In genomic region chr9:133115604-133116345, GRCh38 we compare ENCODE assay signal across 8 cellular contexts. TPM values are rescaled to one million over a fixed set of nuclear protein-coding genes. Genes with fewer than 3 reads are reported as not detected.
DNase-seq lines count a peak whose midpoint lies in the region; ATAC-seq, FAIRE-seq and TF ChIP-seq lines count a peak whose summit lies in the region.

No MANE protein-coding gene starts in this region.

- H3K9me3 Mint-ChIP-seq in T-helper 2 cell treated with Interferon-gamma antibody and Interleukin-4, amounts not matched to agents 5 μg/mL and 100 μg/mL, for 36 hours, result no peaks in the 10 kb centered on the region
- no peaks in the 10 kb centered on the region for H3K9me3 Mint-ChIP-seq in dendritic cell treated with granulocyte-macrophage colony-stimulating factor and Interleukin-4, amounts not matched to agents 40 ng/mL and 50 ng/mL, for 4 days

- H3K36me3 ChIP-seq in HEK293 (ENCODE audit: control insufficient read depth in 2 of 2, insufficient read depth in 1 of 2, low read length in 2 of 2) (peaks cover 0 to 32% of the 10 kb centered on the region in 2 experiments; a peak in 1 of 3 replicates), smooth muscle cell (ENCODE audit: low read depth) (no peaks in the 10 kb centered on the region), OCI-LY7 (ENCODE audit: insufficient read depth, low read length) (no peaks in the 10 kb centered on the region)

- no peaks in the 10 kb centered on the region for H3K9me2 ChIP-seq in OCI-LY7 (ENCODE audit: insufficient read depth, low read length)

- peaks cover 12% of the 10 kb centered on the region for H3F3A ChIP-seq in smooth muscle cell (ENCODE audit: low read depth)

- H3K36me3 Mint-ChIP-seq in T-helper 2 cell treated with Interferon-gamma antibody and Interleukin-4, amounts not matched to agents 5 μg/mL and 100 μg/mL, for 36 hours (ENCODE audit: low read depth), result peaks cover 2% of the 10 kb centered on the region
- peaks cover 79% of the 10 kb centered on the region for H3K36me3 Mint-ChIP-seq in dendritic cell treated with granulocyte-macrophage colony-stimulating factor and Interleukin-4, amounts not matched to agents 40 ng/mL and 50 ng/mL, for 4 days (ENCODE audit: low read depth)

- CTCF ChIA-PET in HEK293 (lab: Yijun Ruan, JAX) (interaction anchor here (0.6 to 22.4 kb wide), 7 partner anchors 13 to 123 kb away, joined by 3 to 342 read pairs (median 3); no protein-coding TSS in a partner anchor), OCI-LY7 (lab: Charles Lee; ENCODE audit: unreplicated experiment) (no interaction called here)

- H3K4me1 ChIP-seq in HEK293 (ENCODE audit: control insufficient read depth, insufficient read depth, low read length) (peaks cover 14% of the 10 kb centered on the region), smooth muscle cell (ENCODE audit: low read depth) (peaks cover 43% of the 10 kb centered on the region), OCI-LY7 (ENCODE audit: insufficient read depth, low read length, poor library complexity, severe bottlenecking) (peaks cover 14% of the 10 kb centered on the region)

- H3K79me2 ChIP-seq in smooth muscle cell (ENCODE audit: low read depth), result peaks cover 22% of the 10 kb centered on the region
- H3K79me2 ChIP-seq in OCI-LY7 (ENCODE audit: insufficient read depth, low read depth, low read length), result no peaks in the 10 kb centered on the region

- 67% methylated on average over 29 of the region's 32 CpGs for WGBS in smooth muscle cell (ENCODE audit: low lambda C conversion rate)

- POLR2A ChIA-PET in HEK293 (lab: Yijun Ruan, JAX), result interaction anchor here (0.5 to 2.6 kb wide), 3 partner anchors 16 to 368 kb away, joined by 3 to 20 read pairs (median 3); partner anchors contain the start of gene GTF3C5
- POLR2A ChIA-PET in OCI-LY7 (lab: Charles Lee), result no interaction called here

- H2AFZ ChIP-seq in smooth muscle cell (ENCODE audit: low read depth), result no peak overlapping the region
- H2AFZ ChIP-seq in OCI-LY7 (ENCODE audit: low read length), result no peak overlapping the region

- no peaks in the 10 kb centered on the region for H3K27me3 ChIP-seq in smooth muscle cell (ENCODE audit: low read depth)

- no peaks in the 10 kb centered on the region for H3K27me3 Mint-ChIP-seq in T-helper 2 cell treated with Interferon-gamma antibody and Interleukin-4, amounts not matched to agents 5 μg/mL and 100 μg/mL, for 36 hours (ENCODE audit: low read depth)
- no peaks in the 10 kb centered on the region for H3K27me3 Mint-ChIP-seq in dendritic cell treated with granulocyte-macrophage colony-stimulating factor and Interleukin-4, amounts not matched to agents 40 ng/mL and 50 ng/mL, for 4 days

- peak; percentile 62 for ATAC-seq in GM18499 (IDR thresholded peaks at IDR 0.05; ENCODE audit: insufficient read depth, unreplicated experiment)

- H3K27ac Mint-ChIP-seq in T-helper 2 cell treated with Interferon-gamma antibody and Interleukin-4, amounts not matched to agents 5 μg/mL and 100 μg/mL, for 36 hours, result peak overlapping the region; percentile 87
- H3K27ac Mint-ChIP-seq in dendritic cell treated with granulocyte-macrophage colony-stimulating factor and Interleukin-4, amounts not matched to agents 40 ng/mL and 50 ng/mL, for 4 days, result peak overlapping the region; percentile 99

- TF ChIP-seq CTCF in HEK293 (tag by site-specific recombination; IDR thresholded peaks at IDR 0.05) (no peak), smooth muscle cell (IDR thresholded peaks at IDR 0.05; ENCODE audit: borderline replicate concordance, insufficient read depth, poor library complexity, severe bottlenecking) (no peak), OCI-LY7 (conservative IDR thresholded peaks at IDR 0.05; ENCODE audit: low read length) (no peak)

- H3K27ac ChIP-seq in HEK293 (ENCODE audit: extremely low read depth, low read depth, low read length), result no peak overlapping the region
- H3K27ac ChIP-seq in smooth muscle cell (ENCODE audit: low read depth), result peak overlapping the region; percentile 89
- H3K27ac ChIP-seq in OCI-LY7 (ENCODE audit: low read depth, low read length, poor library complexity, severe bottlenecking), result no peak overlapping the region

- H3K4me2 ChIP-seq in smooth muscle cell (peak overlapping the region; percentile 72), OCI-LY7 (ENCODE audit: low read length) (no peak overlapping the region)

- DNase-seq in T-helper 2 cell treated with Interferon-gamma antibody and Interleukin-4, amounts not matched to agents 5 μg/mL and 100 μg/mL, for 36 hours (ENCODE audit: low spot score), result peak; percentile 80
- peak; percentile 18 for DNase-seq in smooth muscle cell (lab: John Stamatoyannopoulos, UW; ENCODE audit: unreplicated experiment)
- DNase-seq in OCI-LY7 (ENCODE audit: low spot score), result no peak
- DNase-seq in HTR-8/SVneo (ENCODE audit: insufficient read length, low spot score), result no peak
- DNase-seq in NCI-H1417 (lab: John Stamatoyannopoulos, UW), result no peak

- intact Hi-C loops in dendritic cell treated with granulocyte-macrophage colony-stimulating factor and Interleukin-4, amounts not matched to agents 40 ng/mL and 50 ng/mL, for 4 days (cut with micrococcal nuclease), result no loop called here
- intact Hi-C loops in OCI-LY7 (cut with micrococcal nuclease; ENCODE audit: unreplicated experiment), result no loop called here

- peak overlapping the region; percentile 57 for H3K4me3 Mint-ChIP-seq in T-helper 2 cell treated with Interferon-gamma antibody and Interleukin-4, amounts not matched to agents 5 μg/mL and 100 μg/mL, for 36 hours
- H3K4me3 Mint-ChIP-seq in dendritic cell treated with granulocyte-macrophage colony-stimulating factor and Interleukin-4, amounts not matched to agents 40 ng/mL and 50 ng/mL, for 4 days, result peak overlapping the region; percentile 69

- no peaks in the 10 kb centered on the region for H3K9me3 ChIP-seq in HEK293 (ENCODE audit: control insufficient read depth, insufficient read depth, low read depth, low read length)
- no peaks in the 10 kb centered on the region for H3K9me3 ChIP-seq in smooth muscle cell (replicated peaks; ENCODE audit: low read depth)
- no peaks in the 10 kb centered on the region for H3K9me3 ChIP-seq in OCI-LY7 (ENCODE audit: low read length)

- H3K4me1 Mint-ChIP-seq in T-helper 2 cell treated with Interferon-gamma antibody and Interleukin-4, amounts not matched to agents 5 μg/mL and 100 μg/mL, for 36 hours (ENCODE audit: low read depth), result peaks cover 28% of the 10 kb centered on the region
- peaks cover 80% of the 10 kb centered on the region for H3K4me1 Mint-ChIP-seq in dendritic cell treated with granulocyte-macrophage colony-stimulating factor and Interleukin-4, amounts not matched to agents 40 ng/mL and 50 ng/mL, for 4 days (ENCODE audit: low read depth)

- peak overlapping the region; percentile 79 for H3K9ac ChIP-seq in smooth muscle cell (ENCODE audit: low read depth)

- no TSS peak for BruUV-seq in OCI-LY7 (replicated peaks; lab: Mats Ljungman, UMichigan)

- no peak for FAIRE-seq in HTR-8/SVneo (lab: Jason Lieb, UNC)

- H4K20me1 ChIP-seq in smooth muscle cell (ENCODE audit: low read depth), result peaks cover 98% of the 10 kb centered on the region
- no peaks in the 10 kb centered on the region; the same call in 1 of the 2 replicates for H4K20me1 ChIP-seq in OCI-LY7 (ENCODE audit: insufficient read depth, low read length)

- no peak overlapping the region for H3K4me3 ChIP-seq in HEK293 (ENCODE audit: low read depth, low read length)
- no peak overlapping the region for H3K4me3 ChIP-seq in smooth muscle cell
- no peak overlapping the region for H3K4me3 ChIP-seq in OCI-LY7 (ENCODE audit: low read depth, low read length, poor library complexity, severe bottlenecking)

TF ChIP-seq in HEK293, 187 proteins besides CTCF, POLR2A, EP300 and RAD21 (continues in another document):
- TF ChIP-seq ZNF600 (tag by site-specific recombination; IDR thresholded peaks at IDR 0.05) (peak; percentile 69), RBAK (tag by site-specific recombination; IDR thresholded peaks at IDR 0.05) (no peak), ZNF560 (tag by site-specific recombination; IDR thresholded peaks at IDR 0.05; ENCODE audit: borderline replicate concordance) (no peak), KLF1 (tag by site-specific recombination; IDR thresholded peaks at IDR 0.05) (no peak), ZFP69B (tag by site-specific recombination; IDR thresholded peaks at IDR 0.05) (peak; percentile 96), MYNN (tag by site-specific recombination; IDR thresholded peaks at IDR 0.05; ENCODE audit: borderline replicate concordance) (no peak), ZNF529 (tag by site-specific recombination; IDR thresholded peaks at IDR 0.05; ENCODE audit: insufficient replicate concordance) (no peak), ZNF112 (tag by site-specific recombination; IDR thresholded peaks at IDR 0.05) (no peak), ZFHX2 (tag by site-specific recombination; conservative IDR thresholded peaks at IDR 0.05) (peak; percentile 9; the same call in 1 of the 2 replicates), ZNF354C (tag by site-specific recombination; IDR thresholded peaks at IDR 0.05; ENCODE audit: borderline replicate concordance, low read depth) (no peak), ZBTB48 (tag by site-specific recombination; IDR thresholded peaks at IDR 0.05) (peak; percentile 26), ZNF394 (tag by site-specific recombination; IDR thresholded peaks at IDR 0.05; ENCODE audit: borderline replicate concordance) (no peak), ZBTB21 (tag by site-specific recombination; IDR thresholded peaks at IDR 0.05) (peak; percentile 34; the same call in 1 of the 2 replicates), YY1 (tag by site-specific recombination; IDR thresholded peaks at IDR 0.05) (no peak), KLF17 (tag by site-specific recombination; IDR thresholded peaks at IDR 0.05) (no peak)

RNA-seq across cellular contexts. Expression of gene RALGDS, which starts 5.3 kb away (rescaled TPM):
- total RNA-seq in smooth muscle cell (27.8 and 28.5 TPM in 2 replicates), OCI-LY7 (2022) (23.8 and 28.6 TPM in 2 replicates)
- polyA plus RNA-seq in smooth muscle cell, result 37.7 and 43.7 TPM in 2 replicates
- total RNA-seq in OCI-LY7 (2014; rRNA removed; shearing (Covaris generic)), result 22.0 and 28.2 TPM in 2 replicates

RNA-seq across cellular contexts. Expression of gene GBGT1, which starts 47.9 kb away (rescaled TPM):
- total RNA-seq in smooth muscle cell (8.2 and 11.3 TPM in 2 replicates), OCI-LY7 (2022) (3.9 and 5.9 TPM in 2 replicates)
- 4.5 and 6.7 TPM in 2 replicates for polyA plus RNA-seq in smooth muscle cell
- 2.1 and 2.6 TPM in 2 replicates for total RNA-seq in OCI-LY7 (2014; rRNA removed; shearing (Covaris generic))

RNA-seq across cellular contexts. Expression of gene CEL, which starts 54.0 kb away (rescaled TPM):
- total RNA-seq in smooth muscle cell, result 0.04 and 0.18 TPM in 2 replicates
- 0.73 and 1.7 TPM in 2 replicates for polyA plus RNA-seq in smooth muscle cell
- total RNA-seq in OCI-LY7 (2014; rRNA removed; shearing (Covaris generic)), result 0.39 and 1.2 TPM in 2 replicates
- 1.4 and 1.8 TPM in 2 replicates for total RNA-seq in OCI-LY7 (2022)

Comparison
In these comparisons a context has a peak if more than half of its experiments do, and no peak if none do; other contexts are left out.
1. DNase-seq: peak in T-helper 2 cell treated with Interferon-gamma antibody and Interleukin-4, amounts not matched to agents 5 μg/mL and 100 μg/mL, for 36 hours (single experiment) and smooth muscle cell (single experiment); none in OCI-LY7 (single experiment), HTR-8/SVneo (single experiment) and NCI-H1417 (0 of 3).